Comparison of ENCODE assay signal across 8 cellular contexts in the genomic region with DNA sequence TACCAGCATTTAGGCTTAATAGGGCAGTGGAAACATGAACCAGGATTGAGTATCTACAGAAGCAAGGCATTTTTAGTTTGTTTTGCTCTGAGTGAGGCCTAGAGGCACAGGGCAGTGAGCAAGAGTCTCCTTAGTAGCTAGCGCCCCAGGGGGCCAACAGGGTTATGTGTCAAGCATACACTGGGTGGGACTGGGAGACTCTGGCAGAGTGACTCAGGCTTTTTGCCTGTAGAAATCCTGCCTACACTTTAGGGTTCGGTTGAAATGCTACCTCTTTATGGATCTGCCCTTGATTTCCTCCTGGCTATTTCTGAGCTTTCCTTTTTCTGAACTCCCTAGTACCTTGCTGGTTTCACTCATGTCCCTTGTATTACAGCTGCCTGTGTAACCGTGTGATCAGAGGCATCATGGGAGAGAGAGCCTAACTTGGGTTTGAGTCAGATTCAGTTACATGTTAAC.
A peak's percentile ranks its signal among the peaks of the same experiment; 100 is the strongest.
DNase-seq lines count a peak whose midpoint lies in the region; ATAC-seq and TF ChIP-seq lines count a peak whose summit lies in the region.

No MANE protein-coding gene starts in this region.

- POLR2A ChIA-PET in activated CD4-positive, alpha-beta T cell treated with anti-CD3 and anti-CD28 coated beads for 36 hours (lab: Charles Lee) = no interaction called here
- POLR2A ChIA-PET in T-cell (lab: Charles Lee) = interaction anchor here (0.6 kb wide), 2 partner anchors 57 to 298 kb away, joined by 3 read pairs; no protein-coding TSS in a partner anchor

- peaks cover 2% of the 10 kb centered on the region for H3K4me1 Mint-ChIP-seq in activated CD4-positive, alpha-beta T cell treated with anti-CD3 and anti-CD28 coated beads for 36 hours
- H3K4me1 Mint-ChIP-seq in T-cell = peaks cover 2 to 6% (median 6%) of the 10 kb centered on the region in 3 donors
- peaks cover 5% of the 10 kb centered on the region for H3K4me1 Mint-ChIP-seq in stimulated activated naive CD8-positive, alpha-beta T cell treated with anti-CD3 and anti-CD28 coated beads, Interleukin-15, amount 100 ng/mL, for 72 hours

- CTCF ChIA-PET in activated CD4-positive, alpha-beta T cell treated with anti-CD3 and anti-CD28 coated beads for 36 hours (lab: Charles Lee) = interaction anchor here (0.5 to 2.9 kb wide), 11 partner anchors 7 to 1407 kb away, joined by 3 to 16 read pairs (median 3); no protein-coding TSS in a partner anchor
- CTCF ChIA-PET in T-cell (lab: Charles Lee) = interaction anchor here (0.6 to 1.5 kb wide), 9 partner anchors 10 to 1704 kb away, joined by 3 to 9 read pairs (median 3); no protein-coding TSS in a partner anchor

- H3K27me3 ChIP-seq in left ventricle myocardium inferior (ENCODE audit: low read depth) = no peaks in the 10 kb centered on the region

- H3K27ac Mint-ChIP-seq in activated CD4-positive, alpha-beta T cell treated with anti-CD3 and anti-CD28 coated beads for 36 hours = peak overlapping the region; percentile 61
- H3K27ac Mint-ChIP-seq in T-cell = no peak overlapping the region
- H3K27ac Mint-ChIP-seq in stimulated activated naive CD8-positive, alpha-beta T cell treated with anti-CD3 and anti-CD28 coated beads, Interleukin-15, amount 100 ng/mL, for 72 hours = peak overlapping the region in 1 of 2 donors; percentile 71

- DNase-seq in activated CD4-positive, alpha-beta T cell treated with anti-CD3 and anti-CD28 coated beads for 36 hours = peak; percentile 42
- DNase-seq in activated CD4-positive, alpha-beta T cell treated with anti-CD3 and anti-CD28 coated beads, Interleukin-2, amount 50 U/mL, for 48 hours = no peak
- DNase-seq in T-cell (no peak), left ventricle myocardium inferior (peak; percentile 55), DMS79 treated with DMSO at 0.1 percent for 48 hours (lab: John Stamatoyannopoulos, UW) (no peak), substantia nigra (lab: John Stamatoyannopoulos, UW) (no peak)
- DNase-seq in stimulated activated naive CD8-positive, alpha-beta T cell treated with anti-CD3 and anti-CD28 coated beads, Interleukin-15, amount 100 ng/mL, for 72 hours = no peak

- no peaks in the 10 kb centered on the region for H3K9me3 Mint-ChIP-seq in activated CD4-positive, alpha-beta T cell treated with anti-CD3 and anti-CD28 coated beads for 36 hours (ENCODE audit: low read depth)
- peaks cover 0 to 4% (median 0%) of the 10 kb centered on the region in 3 donors for H3K9me3 Mint-ChIP-seq in T-cell
- peaks cover 0 to 4% of the 10 kb centered on the region in 2 donors for H3K9me3 Mint-ChIP-seq in stimulated activated naive CD8-positive, alpha-beta T cell treated with anti-CD3 and anti-CD28 coated beads, Interleukin-15, amount 100 ng/mL, for 72 hours

- ATAC-seq in activated CD4-positive, alpha-beta T cell treated with anti-CD3 and anti-CD28 coated beads for 36 hours = peak; percentile 72
- ATAC-seq in T-cell (replicated peaks in 1 of 4) (peak; percentile 15 to 50 (median 24)), HG02610 (IDR thresholded peaks at IDR 0.05; ENCODE audit: unreplicated experiment) (no peak)
- ATAC-seq in stimulated activated naive CD8-positive, alpha-beta T cell treated with anti-CD3 and anti-CD28 coated beads, Interleukin-15, amount 100 ng/mL, for 72 hours = peak; percentile 65

- intact Hi-C loops in activated CD4-positive, alpha-beta T cell treated with anti-CD3 and anti-CD28 coated beads for 36 hours (cut with DNase I, micrococcal nuclease) = loop anchor here (5.0 to 10.0 kb wide), 2 partner anchors 60 to 1588 kb away; no protein-coding TSS in a partner anchor
- intact Hi-C loops in left ventricle myocardium inferior (cut with micrococcal nuclease) = loop anchor here (5.0 to 10.0 kb wide), 4 partner anchors 165 to 820 kb away; partner anchors contain the start of gene RARB

- peaks cover 89% of the 10 kb centered on the region for H3K4me1 ChIP-seq in left ventricle myocardium inferior

- peak; percentile 45 for TF ChIP-seq CTCF in left ventricle myocardium inferior (IDR thresholded peaks at IDR 0.05; ENCODE audit: borderline replicate concordance)

- H3K4me3 ChIP-seq in left ventricle myocardium inferior = no peak overlapping the region

- no peaks in the 10 kb centered on the region for H3K27me3 Mint-ChIP-seq in activated CD4-positive, alpha-beta T cell treated with anti-CD3 and anti-CD28 coated beads for 36 hours
- no peaks in the 10 kb centered on the region for H3K27me3 Mint-ChIP-seq in T-cell
- H3K27me3 Mint-ChIP-seq in stimulated activated naive CD8-positive, alpha-beta T cell treated with anti-CD3 and anti-CD28 coated beads, Interleukin-15, amount 100 ng/mL, for 72 hours = no peaks in the 10 kb centered on the region

- no peak overlapping the region for H3K4me3 Mint-ChIP-seq in activated CD4-positive, alpha-beta T cell treated with anti-CD3 and anti-CD28 coated beads for 36 hours
- no peak overlapping the region for H3K4me3 Mint-ChIP-seq in T-cell
- no peak overlapping the region for H3K4me3 Mint-ChIP-seq in stimulated activated naive CD8-positive, alpha-beta T cell treated with anti-CD3 and anti-CD28 coated beads, Interleukin-15, amount 100 ng/mL, for 72 hours

- H3K36me3 ChIP-seq in left ventricle myocardium inferior = peaks cover 22% of the 10 kb centered on the region

- H3K27ac ChIP-seq in left ventricle myocardium inferior (replicated peaks) = peak overlapping the region; percentile 80
- no peak overlapping the region for H3K27ac ChIP-seq in substantia nigra (ENCODE audit: low read depth, low read length, poor library complexity, severe bottlenecking)

- H3K36me3 Mint-ChIP-seq in activated CD4-positive, alpha-beta T cell treated with anti-CD3 and anti-CD28 coated beads for 36 hours (ENCODE audit: low read depth) = no peaks in the 10 kb centered on the region
- peaks cover 7% of the 10 kb centered on the region for H3K36me3 Mint-ChIP-seq in T-cell

- peaks cover 6% of the 10 kb centered on the region for H3K9me3 ChIP-seq in left ventricle myocardium inferior (replicated peaks)

Comparison
In these comparisons a context has a peak if more than half of its experiments do, and no peak if none do; other contexts are left out.
1. DNase-seq: peak in activated CD4-positive, alpha-beta T cell treated with anti-CD3 and anti-CD28 coated beads for 36 hours (single experiment) and left ventricle myocardium inferior (single experiment); none in activated CD4-positive, alpha-beta T cell treated with anti-CD3 and anti-CD28 coated beads, Interleukin-2, amount 50 U/mL, for 48 hours (0 of 2), T-cell (0 of 34), stimulated activated naive CD8-positive, alpha-beta T cell treated with anti-CD3 and anti-CD28 coated beads, Interleukin-15, amount 100 ng/mL, for 72 hours (0 of 2), DMS79 treated with DMSO at 0.1 percent for 48 hours (single experiment) and substantia nigra (0 of 49).